ENCODE assay signal across 1 cellular context in the genomic region with DNA sequence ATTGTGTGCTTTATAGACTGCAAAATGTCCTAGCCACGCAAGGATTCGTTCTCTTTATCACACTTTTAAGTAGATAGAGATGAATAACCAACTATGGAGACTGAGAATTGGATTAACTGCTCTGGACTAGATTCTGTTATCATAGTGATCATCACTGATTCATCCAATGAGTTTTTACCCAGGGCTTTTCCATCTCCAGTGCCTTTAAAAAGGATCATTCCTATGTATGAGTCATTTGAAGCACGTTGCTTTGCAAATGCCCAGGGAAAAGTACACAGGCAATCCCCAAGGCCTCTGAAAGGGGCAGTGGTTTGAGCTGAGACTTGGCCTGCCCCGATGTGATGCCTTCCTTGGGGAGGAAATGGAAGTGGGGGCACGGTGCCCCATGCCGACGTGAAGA.
TF ChIP-seq lines count a peak whose summit lies in the region.

No MANE protein-coding gene starts in this region.

TF ChIP-seq in SK-N-SH, 30 proteins besides CTCF, POLR2A, EP300 and RAD21 (continued from another document):
- TF ChIP-seq TEAD4 (IDR thresholded peaks at IDR 0.05; ENCODE audit: borderline replicate concordance, insufficient read depth) (peak; percentile 32; the same call in 1 of the 2 replicates), GABPA (IDR thresholded peaks at IDR 0.05; ENCODE audit: low read depth) (no peak), EZH2phosphoT487 (IDR thresholded peaks at IDR 0.05; ENCODE audit: borderline replicate concordance, low read depth) (no peak), POLR2AphosphoS5 (IDR thresholded peaks at IDR 0.05; ENCODE audit: low read depth, low read length) (no peak), ELF1 (IDR thresholded peaks at IDR 0.05) (no peak), RXRA (IDR thresholded peaks at IDR 0.05; ENCODE audit: borderline replicate concordance, low read depth) (peak; percentile 52; the same call in 1 of the 2 replicates), TAF1 (IDR thresholded peaks at IDR 0.05; ENCODE audit: borderline replicate concordance, low read depth, low read length) (no peak), FOSL2 (IDR thresholded peaks at IDR 0.05; ENCODE audit: borderline replicate concordance, low read depth) (peak; percentile 96), RFX5 (IDR thresholded peaks at IDR 0.05; ENCODE audit: low read length) (no peak), SMC3 (IDR thresholded peaks at IDR 0.05; ENCODE audit: low read depth, low read length) (no peak), JUND (IDR thresholded peaks at IDR 0.05) (peak; percentile 95), MEF2A (IDR thresholded peaks at IDR 0.05; ENCODE audit: borderline replicate concordance, low read depth) (no peak; the same call in 1 of the 2 replicates), FOXJ3 (CRISPR knock-in tag; IDR thresholded peaks at IDR 0.05) (no peak), NFIC (IDR thresholded peaks at IDR 0.05; ENCODE audit: borderline replicate concordance) (no peak; the same call in 1 of the 2 replicates)
- TF ChIP-seq, protein P1, sequence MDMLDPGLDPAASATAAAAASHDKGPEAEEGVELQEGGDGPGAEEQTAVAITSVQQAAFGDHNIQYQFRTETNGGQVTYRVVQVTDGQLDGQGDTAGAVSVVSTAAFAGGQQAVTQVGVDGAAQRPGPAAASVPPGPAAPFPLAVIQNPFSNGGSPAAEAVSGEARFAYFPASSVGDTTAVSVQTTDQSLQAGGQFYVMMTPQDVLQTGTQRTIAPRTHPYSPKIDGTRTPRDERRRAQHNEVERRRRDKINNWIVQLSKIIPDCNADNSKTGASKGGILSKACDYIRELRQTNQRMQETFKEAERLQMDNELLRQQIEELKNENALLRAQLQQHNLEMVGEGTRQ (IDR thresholded peaks at IDR 0.05; ENCODE audit: borderline replicate concordance, low read depth, low read length) = no peak
- TF ChIP-seq, protein P2, sequence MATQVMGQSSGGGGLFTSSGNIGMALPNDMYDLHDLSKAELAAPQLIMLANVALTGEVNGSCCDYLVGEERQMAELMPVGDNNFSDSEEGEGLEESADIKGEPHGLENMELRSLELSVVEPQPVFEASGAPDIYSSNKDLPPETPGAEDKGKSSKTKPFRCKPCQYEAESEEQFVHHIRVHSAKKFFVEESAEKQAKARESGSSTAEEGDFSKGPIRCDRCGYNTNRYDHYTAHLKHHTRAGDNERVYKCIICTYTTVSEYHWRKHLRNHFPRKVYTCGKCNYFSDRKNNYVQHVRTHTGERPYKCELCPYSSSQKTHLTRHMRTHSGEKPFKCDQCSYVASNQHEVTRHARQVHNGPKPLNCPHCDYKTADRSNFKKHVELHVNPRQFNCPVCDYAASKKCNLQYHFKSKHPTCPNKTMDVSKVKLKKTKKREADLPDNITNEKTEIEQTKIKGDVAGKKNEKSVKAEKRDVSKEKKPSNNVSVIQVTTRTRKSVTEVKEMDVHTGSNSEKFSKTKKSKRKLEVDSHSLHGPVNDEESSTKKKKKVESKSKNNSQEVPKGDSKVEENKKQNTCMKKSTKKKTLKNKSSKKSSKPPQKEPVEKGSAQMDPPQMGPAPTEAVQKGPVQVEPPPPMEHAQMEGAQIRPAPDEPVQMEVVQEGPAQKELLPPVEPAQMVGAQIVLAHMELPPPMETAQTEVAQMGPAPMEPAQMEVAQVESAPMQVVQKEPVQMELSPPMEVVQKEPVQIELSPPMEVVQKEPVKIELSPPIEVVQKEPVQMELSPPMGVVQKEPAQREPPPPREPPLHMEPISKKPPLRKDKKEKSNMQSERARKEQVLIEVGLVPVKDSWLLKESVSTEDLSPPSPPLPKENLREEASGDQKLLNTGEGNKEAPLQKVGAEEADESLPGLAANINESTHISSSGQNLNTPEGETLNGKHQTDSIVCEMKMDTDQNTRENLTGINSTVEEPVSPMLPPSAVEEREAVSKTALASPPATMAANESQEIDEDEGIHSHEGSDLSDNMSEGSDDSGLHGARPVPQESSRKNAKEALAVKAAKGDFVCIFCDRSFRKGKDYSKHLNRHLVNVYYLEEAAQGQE (IDR thresholded peaks at IDR 0.05; ENCODE audit: low read depth, low read length) = peak; percentile 39; the same call in 1 of the 2 replicates
- TF ChIP-seq, protein P3, sequence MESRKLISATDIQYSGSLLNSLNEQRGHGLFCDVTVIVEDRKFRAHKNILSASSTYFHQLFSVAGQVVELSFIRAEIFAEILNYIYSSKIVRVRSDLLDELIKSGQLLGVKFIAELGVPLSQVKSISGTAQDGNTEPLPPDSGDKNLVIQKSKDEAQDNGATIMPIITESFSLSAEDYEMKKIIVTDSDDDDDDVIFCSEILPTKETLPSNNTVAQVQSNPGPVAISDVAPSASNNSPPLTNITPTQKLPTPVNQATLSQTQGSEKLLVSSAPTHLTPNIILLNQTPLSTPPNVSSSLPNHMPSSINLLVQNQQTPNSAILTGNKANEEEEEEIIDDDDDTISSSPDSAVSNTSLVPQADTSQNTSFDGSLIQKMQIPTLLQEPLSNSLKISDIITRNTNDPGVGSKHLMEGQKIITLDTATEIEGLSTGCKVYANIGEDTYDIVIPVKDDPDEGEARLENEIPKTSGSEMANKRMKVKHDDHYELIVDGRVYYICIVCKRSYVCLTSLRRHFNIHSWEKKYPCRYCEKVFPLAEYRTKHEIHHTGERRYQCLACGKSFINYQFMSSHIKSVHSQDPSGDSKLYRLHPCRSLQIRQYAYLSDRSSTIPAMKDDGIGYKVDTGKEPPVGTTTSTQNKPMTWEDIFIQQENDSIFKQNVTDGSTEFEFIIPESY (IDR thresholded peaks at IDR 0.05; ENCODE audit: borderline replicate concordance, low read depth) = 0 out of 2 replicates have a peak, but pooled peaks have one; percentile 45
- TF ChIP-seq, protein P4, sequence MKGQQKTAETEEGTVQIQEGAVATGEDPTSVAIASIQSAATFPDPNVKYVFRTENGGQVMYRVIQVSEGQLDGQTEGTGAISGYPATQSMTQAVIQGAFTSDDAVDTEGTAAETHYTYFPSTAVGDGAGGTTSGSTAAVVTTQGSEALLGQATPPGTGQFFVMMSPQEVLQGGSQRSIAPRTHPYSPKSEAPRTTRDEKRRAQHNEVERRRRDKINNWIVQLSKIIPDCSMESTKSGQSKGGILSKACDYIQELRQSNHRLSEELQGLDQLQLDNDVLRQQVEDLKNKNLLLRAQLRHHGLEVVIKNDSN (IDR thresholded peaks at IDR 0.05; ENCODE audit: borderline replicate concordance, low read depth) = no peak
- TF ChIP-seq, protein P5, sequence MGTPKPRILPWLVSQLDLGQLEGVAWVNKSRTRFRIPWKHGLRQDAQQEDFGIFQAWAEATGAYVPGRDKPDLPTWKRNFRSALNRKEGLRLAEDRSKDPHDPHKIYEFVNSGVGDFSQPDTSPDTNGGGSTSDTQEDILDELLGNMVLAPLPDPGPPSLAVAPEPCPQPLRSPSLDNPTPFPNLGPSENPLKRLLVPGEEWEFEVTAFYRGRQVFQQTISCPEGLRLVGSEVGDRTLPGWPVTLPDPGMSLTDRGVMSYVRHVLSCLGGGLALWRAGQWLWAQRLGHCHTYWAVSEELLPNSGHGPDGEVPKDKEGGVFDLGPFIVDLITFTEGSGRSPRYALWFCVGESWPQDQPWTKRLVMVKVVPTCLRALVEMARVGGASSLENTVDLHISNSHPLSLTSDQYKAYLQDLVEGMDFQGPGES (IDR thresholded peaks at IDR 0.05; ENCODE audit: low read depth, low read length) = no peak
- TF ChIP-seq, protein P6, sequence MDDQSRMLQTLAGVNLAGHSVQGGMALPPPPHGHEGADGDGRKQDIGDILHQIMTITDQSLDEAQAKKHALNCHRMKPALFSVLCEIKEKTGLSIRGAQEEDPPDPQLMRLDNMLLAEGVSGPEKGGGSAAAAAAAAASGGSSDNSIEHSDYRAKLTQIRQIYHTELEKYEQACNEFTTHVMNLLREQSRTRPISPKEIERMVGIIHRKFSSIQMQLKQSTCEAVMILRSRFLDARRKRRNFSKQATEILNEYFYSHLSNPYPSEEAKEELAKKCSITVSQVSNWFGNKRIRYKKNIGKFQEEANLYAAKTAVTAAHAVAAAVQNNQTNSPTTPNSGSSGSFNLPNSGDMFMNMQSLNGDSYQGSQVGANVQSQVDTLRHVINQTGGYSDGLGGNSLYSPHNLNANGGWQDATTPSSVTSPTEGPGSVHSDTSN (IDR thresholded peaks at IDR 0.05) = peak; percentile 49
